Comparison of ENCODE assay signal across 21 cellular contexts in the genomic region with DNA sequence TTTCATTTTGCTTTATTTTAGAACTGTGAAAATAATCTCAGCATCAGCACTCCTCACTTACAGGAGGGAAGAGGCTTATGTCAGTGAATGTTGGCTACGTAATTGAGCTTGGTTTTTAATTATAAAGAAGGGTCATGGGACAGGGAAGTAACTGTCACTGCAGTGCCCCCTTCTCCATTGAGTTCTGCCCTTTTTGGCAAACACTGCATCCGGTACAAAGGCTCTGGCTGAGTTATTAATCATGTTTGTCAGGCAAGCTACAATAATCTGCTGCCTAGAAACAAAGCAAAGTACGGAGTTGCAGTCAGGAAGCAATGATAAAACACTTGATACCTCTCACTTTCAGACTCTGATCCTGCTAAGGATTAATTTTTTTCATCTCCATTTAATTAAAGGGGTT.
DNase-seq lines count a peak whose midpoint lies in the region; ATAC-seq, FAIRE-seq and TF ChIP-seq lines count a peak whose summit lies in the region.
"Had no signal": no experiment of that assay in that cellular context is flagged by ENCODE, and none has a peak within 500 bp of the region (broad histone marks: within the 10 kb centered on the region; RNA-seq: fewer than 3 reads in every experiment).

No MANE protein-coding gene starts in this region.

- no peaks in the 10 kb centered on the region for H4K20me1 ChIP-seq in endothelial cell of umbilical vein (replicated peaks; ENCODE audit: control insufficient read depth, extremely low read depth, insufficient read depth, low read length)

- POLR2A ChIA-PET in endothelial cell of umbilical vein (lab: Charles Lee), result no interaction called here

- H3K9me3 Mint-ChIP-seq in progenitor cell of endocrine pancreas (ENCODE audit: low read depth), result peaks cover 6% of the 10 kb centered on the region
- H3K9me3 Mint-ChIP-seq in activated T-helper 17 cell treated with anti-CD3 and anti-CD28 coated beads, Interleukin-2, amount 50 U/mL, for 72 hours, result no peaks in the 10 kb centered on the region
- H3K9me3 Mint-ChIP-seq: H9 had no signal

- H3K4me1 Mint-ChIP-seq in progenitor cell of endocrine pancreas (ENCODE audit: low read depth), result peaks cover 38% of the 10 kb centered on the region
- H3K4me1 Mint-ChIP-seq in activated T-helper 17 cell treated with anti-CD3 and anti-CD28 coated beads, Interleukin-2, amount 50 U/mL, for 72 hours, result no peaks in the 10 kb centered on the region
- H3K4me1 Mint-ChIP-seq: B cell; CD4-positive, CD25-positive, alpha-beta regulatory T cell had no signal

- CTCF ChIA-PET in endothelial cell of umbilical vein (lab: Charles Lee), result no interaction called here

- H3K4me2 ChIP-seq in endothelial cell of umbilical vein (ENCODE audit: insufficient read depth, low read length), result no peak overlapping the region

- no peaks in the 10 kb centered on the region for H3K9me3 ChIP-seq in endothelial cell of umbilical vein (replicated peaks; ENCODE audit: control insufficient read depth, insufficient read depth, low read length)
- H3K9me3 ChIP-seq: MG63 had no signal

- H3K27me3 Mint-ChIP-seq in progenitor cell of endocrine pancreas, result no peaks in the 10 kb centered on the region
- no peaks in the 10 kb centered on the region for H3K27me3 Mint-ChIP-seq in activated T-helper 17 cell treated with anti-CD3 and anti-CD28 coated beads, Interleukin-2, amount 50 U/mL, for 72 hours
- H3K27me3 Mint-ChIP-seq: B cell had no signal

- H3K36me3 Mint-ChIP-seq in progenitor cell of endocrine pancreas (ENCODE audit: insufficient read depth), result no peaks in the 10 kb centered on the region
- no peaks in the 10 kb centered on the region for H3K36me3 Mint-ChIP-seq in activated T-helper 17 cell treated with anti-CD3 and anti-CD28 coated beads, Interleukin-2, amount 50 U/mL, for 72 hours (ENCODE audit: low read depth)
- H3K36me3 Mint-ChIP-seq: CD4-positive, CD25-positive, alpha-beta regulatory T cell had no signal

- no peak overlapping the region for H3K4me3 Mint-ChIP-seq in progenitor cell of endocrine pancreas (ENCODE audit: low read depth)
- H3K4me3 Mint-ChIP-seq in activated T-helper 17 cell treated with anti-CD3 and anti-CD28 coated beads, Interleukin-2, amount 50 U/mL, for 72 hours, result no peak overlapping the region
- H3K4me3 Mint-ChIP-seq: B cell; CD4-positive, CD25-positive, alpha-beta regulatory T cell; H9 had no signal

- H3K9me1 ChIP-seq in endothelial cell of umbilical vein (replicated peaks; ENCODE audit: control insufficient read depth, extremely low read depth, insufficient read depth, low read length), result no peaks in the 10 kb centered on the region

- no peaks in the 10 kb centered on the region for H3K79me2 ChIP-seq in endothelial cell of umbilical vein (ENCODE audit: control insufficient read depth, insufficient read depth, low read length)

- no peak for ATAC-seq in activated T-helper 17 cell treated with anti-CD3 and anti-CD28 coated beads, Interleukin-2, amount 50 U/mL, for 72 hours (replicated peaks)
- ATAC-seq in esophagus mucosa, result no peak
- no peak for ATAC-seq in GM21526 (IDR thresholded peaks at IDR 0.05; ENCODE audit: low FRiP score, unreplicated experiment)

- H3K27ac ChIP-seq in endothelial cell of umbilical vein (ENCODE audit: insufficient read depth, low read depth, low read length), result no peak overlapping the region

- intact Hi-C loops in endothelial cell of umbilical vein (cut with micrococcal nuclease), result no loop called here

- H3K4me3 ChIP-seq in endothelial cell of umbilical vein (replicated peaks in 1 of 3; ENCODE audit: insufficient read depth in 1 of 3, low read depth in 1 of 3, low read length in 3 of 3), result no peak overlapping the region
- H3K4me3 ChIP-seq: MG63 had no signal

- no peaks in the 10 kb centered on the region for H3K36me3 ChIP-seq in endothelial cell of umbilical vein (ENCODE audit: control insufficient read depth in 2 of 2, extremely low read depth in 1 of 2, insufficient read depth in 2 of 2, low read length in 2 of 2)
- H3K36me3 ChIP-seq: MG63 had no signal

- BruUV-seq in endothelial cell of umbilical vein (replicated peaks; lab: Mats Ljungman, UMichigan), result no TSS peak

- no peak overlapping the region for H2AFZ ChIP-seq in endothelial cell of umbilical vein (ENCODE audit: low read depth, low read length)

- no peaks in the 10 kb centered on the region for H3K27me3 ChIP-seq in endothelial cell of umbilical vein (ENCODE audit: control insufficient read depth in 2 of 2, insufficient read depth in 2 of 2, low read length in 2 of 2)
- H3K27me3 ChIP-seq: MG63 had no signal

- dilution Hi-C loops in endothelial cell of umbilical vein (cut with MboI; ENCODE audit: extremely low pct_ligation_motif_present, low sequenced_read_pairs), result no loop called here

- TF ChIP-seq CTCF in endothelial cell of umbilical vein (IDR thresholded peaks at IDR 0.05; ENCODE audit: extremely low read depth in 1 of 2, insufficient read depth in 1 of 2, low read depth in 1 of 2, low read length in 2 of 2) (no peak), progenitor cell of endocrine pancreas (IDR thresholded peaks at IDR 0.05; ENCODE audit: unreplicated experiment) (no peak)

- no peak for TF ChIP-seq POLR2A in endothelial cell of umbilical vein (IDR thresholded peaks at IDR 0.05; ENCODE audit: low read depth, low read length)

- DNase-seq in NCI-H2081 (lab: John Stamatoyannopoulos, UW), result peak; percentile 18 to 66
- DNase-seq in NCI-H774 (lab: John Stamatoyannopoulos, UW), result peak; percentile 4
- DNase-seq in endothelial cell of umbilical vein (ENCODE audit: low read depth, low spot score), result peak; percentile 24
- no peak for DNase-seq in progenitor cell of endocrine pancreas (ENCODE audit: low spot score, unreplicated experiment)
- DNase-seq in NAMALWA (ENCODE audit: low spot score), result no peak
- DNase-seq: CD4-positive, CD25-positive, alpha-beta regulatory T cell; DND-41; H9; IMR-90; Karpas-422; MG63; NCI-H1092 treated with DMSO at 0.1 percent for 48 hours; NCI-H1694 treated with DMSO at 0.1 percent for 48 hours; NCI-H446 treated with DMSO at 0.1 percent for 48 hours; RPMI8226; SIG-M5 had no signal

- no peak for FAIRE-seq in endothelial cell of umbilical vein (lab: Jason Lieb, UNC)
- FAIRE-seq: G401.6 had no signal

- H3K4me1 ChIP-seq in endothelial cell of umbilical vein (ENCODE audit: control insufficient read depth, extremely low read depth, insufficient read depth, low read length), result no peaks in the 10 kb centered on the region

- H3K9ac ChIP-seq in endothelial cell of umbilical vein (replicated peaks; ENCODE audit: extremely low read depth, insufficient read depth, low read length), result no peak overlapping the region

- peak overlapping the region; percentile 27 for H3K27ac Mint-ChIP-seq in progenitor cell of endocrine pancreas
- H3K27ac Mint-ChIP-seq in activated T-helper 17 cell treated with anti-CD3 and anti-CD28 coated beads, Interleukin-2, amount 50 U/mL, for 72 hours, result no peak overlapping the region
- H3K27ac Mint-ChIP-seq: B cell; CD4-positive, CD25-positive, alpha-beta regulatory T cell had no signal

TF ChIP-seq in endothelial cell of umbilical vein, 7 proteins besides CTCF, POLR2A, EP300 and RAD21:
- no peak for TF ChIP-seq GATA2 (IDR thresholded peaks at IDR 0.05; ENCODE audit: insufficient read depth, insufficient read length, low read depth, low read length)
- no peak for TF ChIP-seq FOS (IDR thresholded peaks at IDR 0.05; ENCODE audit: borderline replicate concordance, insufficient read depth, low read length)
- TF ChIP-seq, protein P1, sequence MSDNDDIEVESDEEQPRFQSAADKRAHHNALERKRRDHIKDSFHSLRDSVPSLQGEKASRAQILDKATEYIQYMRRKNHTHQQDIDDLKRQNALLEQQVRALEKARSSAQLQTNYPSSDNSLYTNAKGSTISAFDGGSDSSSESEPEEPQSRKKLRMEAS (IDR thresholded peaks at IDR 0.05; ENCODE audit: insufficient read depth, insufficient read length), result no peak
- no peak for TF ChIP-seq EZH2 (IDR thresholded peaks at IDR 0.05; ENCODE audit: borderline replicate concordance, low read depth, low read length, severe bottlenecking)
- no peak for TF ChIP-seq JUN (IDR thresholded peaks at IDR 0.05; ENCODE audit: borderline replicate concordance, insufficient read depth, insufficient read length, low read depth)
- TF ChIP-seq MYC (IDR thresholded peaks at IDR 0.05; ENCODE audit: low read depth, low read length), result no peak
- TF ChIP-seq POLR2AphosphoS5 (IDR thresholded peaks at IDR 0.05; ENCODE audit: insufficient read depth, low read depth, low read length), result no peak

Comparison
In these comparisons a context has a peak if more than half of its experiments do, and no peak if none do; other contexts are left out.
1. DNase-seq: peak in NCI-H2081 (2 of 2), NCI-H774 (single experiment) and endothelial cell of umbilical vein (single experiment); none in progenitor cell of endocrine pancreas (single experiment) and NAMALWA (single experiment).